15 cellular contexts compared by ENCODE assay signal in the genomic region with DNA sequence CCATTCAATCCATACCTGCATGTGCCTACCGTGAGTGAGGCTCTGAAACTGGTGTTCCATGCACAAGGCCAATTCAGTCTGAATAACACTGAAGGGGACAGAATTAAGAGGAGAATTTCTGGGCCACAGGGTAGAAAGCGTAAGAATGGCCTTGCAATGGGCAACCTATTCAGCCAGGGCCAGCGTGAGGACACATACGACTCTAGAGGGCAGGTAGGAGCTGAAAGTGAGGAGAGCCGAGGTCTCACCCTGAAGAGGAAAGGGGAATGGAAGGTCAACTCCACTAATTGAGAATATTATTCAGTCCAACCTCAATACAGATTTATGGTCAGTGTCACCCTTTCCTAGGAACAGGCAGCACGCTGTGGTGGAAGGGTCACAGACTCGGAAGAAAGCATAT.
DNase-seq lines count a peak whose midpoint lies in the region; ATAC-seq, FAIRE-seq and TF ChIP-seq lines count a peak whose summit lies in the region.
"Had no signal": no experiment of that assay in that cellular context is flagged by ENCODE, and none has a peak within 500 bp of the region (broad histone marks: within the 10 kb centered on the region; RNA-seq: fewer than 3 reads in every experiment).

No MANE protein-coding gene starts in this region.

- H4K20me1 ChIP-seq in GM23338 (replicated peaks; ENCODE audit: insufficient read depth) (no peaks in the 10 kb centered on the region), H9 (ENCODE audit: control insufficient read depth, insufficient read depth, insufficient read length) (no peaks in the 10 kb centered on the region)
- H4K20me1 ChIP-seq: BLaER1 treated with 17β-estradiol and CSF1 and Interleukin-3, amounts not matched to agents 10 nM and 100 nM had no signal

- no peak overlapping the region for H2AFZ ChIP-seq in GM23338
- H2AFZ ChIP-seq in H9 (ENCODE audit: low read length) = no peak overlapping the region

- H2BK120ac ChIP-seq in H9 (ENCODE audit: low read depth, low read length, poor library complexity, severe bottlenecking) (no peak overlapping the region), mesendoderm (ENCODE audit: low read depth, low read length) (no peak overlapping the region)

- H3K27me3 Mint-ChIP-seq in GM23338 (ENCODE audit: insufficient read depth, low read depth, poor library complexity) (peaks cover 3% of the 10 kb centered on the region), H9 (ENCODE audit: low read depth) (no peaks in the 10 kb centered on the region; the same call in 1 of the 2 replicates), endodermal cell (ENCODE audit: insufficient read depth) (no peaks in the 10 kb centered on the region)
- H3K27me3 Mint-ChIP-seq: B cell had no signal

- H3K4me1 Mint-ChIP-seq in GM23338 (no peaks in the 10 kb centered on the region; the same call in 2 of the 3 replicates), H9 (peaks cover 5 to 6% of the 10 kb centered on the region in 2 experiments), endodermal cell (no peaks in the 10 kb centered on the region)
- H3K4me1 Mint-ChIP-seq: B cell had no signal

- POLR2A ChIA-PET in GM10248 (lab: Yijun Ruan, JAX) = no interaction called here

- H3K79me1 ChIP-seq in H9 (ENCODE audit: insufficient read depth, low read depth, low read length, poor library complexity, severe bottlenecking) (no peaks in the 10 kb centered on the region), mesendoderm (ENCODE audit: low read length) (no peaks in the 10 kb centered on the region)

- no peaks in the 10 kb centered on the region for H3K9me2 ChIP-seq in GM23338 (ENCODE audit: insufficient read depth)

- H4K8ac ChIP-seq in H9 (replicated peaks; ENCODE audit: insufficient read length, low read depth, low read length) (no peak overlapping the region), mesendoderm (ENCODE audit: low read depth, low read length) (no peak overlapping the region)

- H3K9me3 ChIP-seq in H9 (ENCODE audit: control insufficient read depth, low read depth, low read length) = no peaks in the 10 kb centered on the region
- no peaks in the 10 kb centered on the region for H3K9me3 ChIP-seq in endodermal cell (ENCODE audit: control insufficient read depth, low read length)
- no peaks in the 10 kb centered on the region for H3K9me3 ChIP-seq in small intestine (ENCODE audit: control insufficient read depth, low read depth)

- no peak overlapping the region for H3K18ac ChIP-seq in H9 (ENCODE audit: insufficient read length, low read depth, low read length)
- H3K18ac ChIP-seq in mesendoderm (ENCODE audit: low read length) = no peak overlapping the region

- H3K14ac ChIP-seq in H9 (ENCODE audit: insufficient read depth, low read length) = no peak overlapping the region

- H3K9ac ChIP-seq in H9 (ENCODE audit: extremely low read depth, insufficient read length, low read length) = no peak overlapping the region
- no peak overlapping the region for H3K9ac ChIP-seq in endodermal cell (ENCODE audit: extremely low read depth, low read length, poor library complexity, severe bottlenecking)
- H3K9ac ChIP-seq in mesendoderm (ENCODE audit: low read length) = no peak overlapping the region
- H3K9ac ChIP-seq: BLaER1 treated with 17β-estradiol and CSF1 and Interleukin-3, amounts not matched to agents 10 nM and 100 nM had no signal

- no peak for FAIRE-seq in small intestine (lab: Jason Lieb, UNC)
- FAIRE-seq: GM12878, H54, K562 had no signal

- no peaks in the 10 kb centered on the region for H3K4me1 ChIP-seq in GM23338 (ENCODE audit: insufficient read depth)
- no peaks in the 10 kb centered on the region for H3K4me1 ChIP-seq in H9 (ENCODE audit: insufficient read depth, low read length)
- no peaks in the 10 kb centered on the region for H3K4me1 ChIP-seq in endodermal cell (ENCODE audit: control insufficient read depth, insufficient read depth, low read length)
- H3K4me1 ChIP-seq in mesendoderm (ENCODE audit: control insufficient read depth, low read depth, low read length) = no peaks in the 10 kb centered on the region
- no peaks in the 10 kb centered on the region for H3K4me1 ChIP-seq in small intestine (ENCODE audit: control insufficient read depth in 2 of 2, insufficient read depth in 1 of 2, low read depth in 1 of 2, low read length in 1 of 2)
- H3K4me1 ChIP-seq: BLaER1 treated with 17β-estradiol and CSF1 and Interleukin-3, amounts not matched to agents 10 nM and 100 nM had no signal

- no peak overlapping the region for H3K27ac ChIP-seq in GM23338 (ENCODE audit: low read depth)
- H3K27ac ChIP-seq in H9 (ENCODE audit: insufficient read length, low read depth, low read length) = no peak overlapping the region
- no peak overlapping the region for H3K27ac ChIP-seq in endodermal cell (ENCODE audit: low read depth, low read length)
- no peak overlapping the region for H3K27ac ChIP-seq in mesendoderm (ENCODE audit: low read depth, low read length)
- H3K27ac ChIP-seq in small intestine (ENCODE audit: low read depth in 1 of 2, low read length in 1 of 2) = no peak overlapping the region
- H3K27ac ChIP-seq: BLaER1 treated with 17β-estradiol and CSF1 and Interleukin-3, amounts not matched to agents 10 nM and 100 nM had no signal

- H4K5ac ChIP-seq in H9 (ENCODE audit: insufficient read length, low read depth, low read length) (no peak overlapping the region), mesendoderm (ENCODE audit: low read length) (no peak overlapping the region)

- H3K56ac ChIP-seq in H9 (ENCODE audit: insufficient read length, low read depth, low read length) (no peak overlapping the region), mesendoderm (ENCODE audit: low read length) (no peak overlapping the region)

- H3K4me2 ChIP-seq in GM23338 = no peak overlapping the region
- H3K4me2 ChIP-seq in H9 (ENCODE audit: insufficient read depth, insufficient read length, low read length) = no peak overlapping the region
- H3K4me2 ChIP-seq in mesendoderm (ENCODE audit: low read length) = no peak overlapping the region
- H3K4me2 ChIP-seq: BLaER1 treated with 17β-estradiol and CSF1 and Interleukin-3, amounts not matched to agents 10 nM and 100 nM had no signal

- no peaks in the 10 kb centered on the region for H3F3A ChIP-seq in GM23338 (replicated peaks; ENCODE audit: low read depth)

- H3K27ac Mint-ChIP-seq in GM23338 = no peak overlapping the region
- H3K27ac Mint-ChIP-seq in H9 = no peak overlapping the region
- no peak overlapping the region for H3K27ac Mint-ChIP-seq in endodermal cell
- H3K27ac Mint-ChIP-seq: B cell; CD8-positive, alpha-beta T cell had no signal

- DNase-seq in GM23338 (ENCODE audit: low spot score) = peak; percentile 27
- no peak for DNase-seq in H9
- DNase-seq in endodermal cell = no peak
- peak; percentile 25 for DNase-seq in mesendoderm
- no peak for DNase-seq in GM10248 (ENCODE audit: extremely low spot score)
- DNase-seq in small intestine = no peak
- DNase-seq: Calu3; CD8-positive, alpha-beta T cell; DMS79 treated with DMSO at 0.1 percent for 48 hours; GF-D8 had no signal

- H3K4me3 Mint-ChIP-seq in GM23338 (no peak overlapping the region), H9 (no peak overlapping the region), endodermal cell (no peak overlapping the region)
- H3K4me3 Mint-ChIP-seq: B cell; CD8-positive, alpha-beta T cell had no signal

- no peak overlapping the region for H2BK12ac ChIP-seq in H9 (ENCODE audit: insufficient read length, low read depth, low read length)

- no CpG with 5 or more reads among the region's 7 CpGs for WGBS in H9 (ENCODE audit: extremely low coverage, insufficient read length, low lambda C conversion rate)
- WGBS in endodermal cell (ENCODE audit: insufficient coverage in 1 of 2, insufficient read length in 1 of 2), 2 experiments = 86 to 88% methylated on average over 7 of the region's 7 CpGs
- WGBS in mesendoderm (ENCODE audit: extremely low coverage, insufficient coverage, low lambda C conversion rate) = no CpG with 5 or more reads among the region's 7 CpGs
- WGBS in small intestine, 3 donors = 86 to 91% (median 89%) methylated on average over 7 of the region's 7 CpGs

- H3K4ac ChIP-seq in H9 (ENCODE audit: low read depth, low read length) = no peak overlapping the region
- H3K4ac ChIP-seq in mesendoderm (ENCODE audit: low read depth, low read length) = no peak overlapping the region

- H3K79me2 ChIP-seq in GM23338 (replicated peaks; ENCODE audit: insufficient read depth) (no peaks in the 10 kb centered on the region), H9 (ENCODE audit: insufficient read depth, low read length) (no peaks in the 10 kb centered on the region), mesendoderm (ENCODE audit: control insufficient read depth, insufficient read depth, low read length) (no peaks in the 10 kb centered on the region)

- H2AK5ac ChIP-seq in H9 (ENCODE audit: insufficient read length, low read length) (no peak overlapping the region), mesendoderm (ENCODE audit: low read length) (no peak overlapping the region)

- H2BK15ac ChIP-seq in H9 (ENCODE audit: low read depth, low read length) = no peak overlapping the region
- H2BK15ac ChIP-seq in mesendoderm (replicated peaks; ENCODE audit: low read depth) = no peak overlapping the region

- H2BK5ac ChIP-seq in H9 (ENCODE audit: insufficient read length, low read length) = no peak overlapping the region
- no peak overlapping the region for H2BK5ac ChIP-seq in mesendoderm (ENCODE audit: low read length)

- no peak overlapping the region for H2BK20ac ChIP-seq in H9 (ENCODE audit: low read depth, low read length, poor library complexity, severe bottlenecking)

- no peaks in the 10 kb centered on the region for H3K36me3 ChIP-seq in GM23338 (ENCODE audit: insufficient read depth)
- no peaks in the 10 kb centered on the region for H3K36me3 ChIP-seq in endodermal cell (ENCODE audit: control insufficient read depth, insufficient read depth, low read length)
- no peaks in the 10 kb centered on the region for H3K36me3 ChIP-seq in mesendoderm (ENCODE audit: control insufficient read depth, insufficient read depth, low read length)
- no peaks in the 10 kb centered on the region for H3K36me3 ChIP-seq in small intestine (ENCODE audit: control insufficient read depth in 2 of 2, insufficient read depth in 2 of 2, low read length in 2 of 2)
- H3K36me3 ChIP-seq: BLaER1 treated with 17β-estradiol and CSF1 and Interleukin-3, amounts not matched to agents 10 nM and 100 nM had no signal

- H3K36me3 Mint-ChIP-seq in GM23338 (ENCODE audit: low read depth) (peaks cover 5% of the 10 kb centered on the region; the same call in 1 of the 3 replicates), H9 (ENCODE audit: insufficient read depth in 1 of 3, low read depth in 3 of 3) (peaks cover 0 to 4% (median 3%) of the 10 kb centered on the region in 3 experiments; a peak in 2 of 7 replicates), endodermal cell (ENCODE audit: low read depth) (no peaks in the 10 kb centered on the region)
- H3K36me3 Mint-ChIP-seq: CD8-positive, alpha-beta T cell had no signal

- H3K27me3 ChIP-seq in GM23338 (ENCODE audit: insufficient read depth) (no peaks in the 10 kb centered on the region), H9 (ENCODE audit: insufficient read depth, low read length) (no peaks in the 10 kb centered on the region), endodermal cell (ENCODE audit: control insufficient read depth, insufficient read depth, low read length, poor library complexity, severe bottlenecking) (no peaks in the 10 kb centered on the region), mesendoderm (ENCODE audit: insufficient read depth, low read length, poor library complexity) (no peaks in the 10 kb centered on the region), small intestine (ENCODE audit: control insufficient read depth in 2 of 2, insufficient read depth in 2 of 2, low read length in 2 of 2) (no peaks in the 10 kb centered on the region)
- H3K27me3 ChIP-seq: BLaER1 treated with 17β-estradiol and CSF1 and Interleukin-3, amounts not matched to agents 10 nM and 100 nM had no signal

- no peak overlapping the region for H3T11ph ChIP-seq in H9 (ENCODE audit: low read length)

- ATAC-seq in GM23338 = peak; percentile 48; the same call in 1 of the 3 replicates
- ATAC-seq: CD8-positive, alpha-beta T cell; GM12878; K562 had no signal

- CTCF ChIA-PET in GM10248 (lab: Yijun Ruan, JAX) = no interaction called here

- TF ChIP-seq CTCF in GM23338 (conservative IDR thresholded peaks at IDR 0.05; ENCODE audit: low read depth in 2 of 2) = peak in 1 of 2 experiments; percentile 62; a peak in 3 of 4 replicates
- peak; percentile 37; the same call in 2 of the 3 replicates for TF ChIP-seq CTCF in H9 (conservative IDR thresholded peaks at IDR 0.05)
- TF ChIP-seq CTCF in endodermal cell (conservative IDR thresholded peaks at IDR 0.05) = peak; percentile 59
- TF ChIP-seq CTCF in GM10248 (IDR thresholded peaks at IDR 0.05; ENCODE audit: control extremely low read depth, extremely low read depth, low read depth, missing control alignments) = no peak

- H4K91ac ChIP-seq in H9 (ENCODE audit: insufficient read length, low read depth, low read length) = no peak overlapping the region

- H3K4me3 ChIP-seq in GM23338 = no peak overlapping the region
- no peak overlapping the region for H3K4me3 ChIP-seq in endodermal cell (ENCODE audit: low read length)
- H3K4me3 ChIP-seq in mesendoderm (ENCODE audit: low read length) = no peak overlapping the region
- H3K4me3 ChIP-seq in small intestine (ENCODE audit: low read depth in 1 of 2, low read length in 2 of 2) = no peak overlapping the region
- H3K4me3 ChIP-seq: BLaER1 treated with 17β-estradiol and CSF1 and Interleukin-3, amounts not matched to agents 10 nM and 100 nM; GM12878; K562 had no signal

- H3K9me3 Mint-ChIP-seq in GM23338 (peaks cover 10% of the 10 kb centered on the region; the same call in 2 of the 3 replicates), H9 (peaks cover 0 to 2% of the 10 kb centered on the region in 2 experiments; a peak in 2 of 5 replicates), endodermal cell (peaks cover 2% of the 10 kb centered on the region)

- H3K23ac ChIP-seq in H9 (ENCODE audit: insufficient read length, low read depth, low read length) (no peak overlapping the region), mesendoderm (ENCODE audit: low read length) (no peak overlapping the region)

- no peaks in the 10 kb centered on the region for H3K23me2 ChIP-seq in H9 (ENCODE audit: insufficient read length, low read depth, low read length, poor library complexity, severe bottlenecking)

Comparison
In these comparisons a context has a peak if more than half of its experiments do, and no peak if none do; other contexts are left out.
1. DNase-seq: peak in GM23338 (single experiment) and mesendoderm (single experiment); none in H9 (single experiment), endodermal cell (single experiment), GM10248 (single experiment) and small intestine (single experiment).